17 cellular contexts compared by ENCODE assay signal in genomic region chr14:87615050-87615449, GRCh38.
DNase-seq lines count a peak whose midpoint lies in the region; ATAC-seq and TF ChIP-seq lines count a peak whose summit lies in the region.
"Had no signal": no experiment of that assay in that cellular context is flagged by ENCODE, and none has a peak within 500 bp of the region (broad histone marks: within the 10 kb centered on the region; RNA-seq: fewer than 3 reads in every experiment).

No MANE protein-coding gene starts in this region.

- H3K27me3 Mint-ChIP-seq in activated T-cell treated with anti-CD3 and anti-CD28 coated beads, Interleukin-2, amount 50 U/mL, for 4 hours (ENCODE audit: low read depth) = no peaks in the 10 kb centered on the region
- H3K27me3 Mint-ChIP-seq: IgD-negative memory B cell had no signal

- no peak for TF ChIP-seq CTCF in MM.1S (IDR thresholded peaks at IDR 0.05; ENCODE audit: low read length)
- no peak for TF ChIP-seq CTCF in tibial nerve (IDR thresholded peaks at IDR 0.05)

- DNase-seq in DMS 273 (lab: John Stamatoyannopoulos, UW; ENCODE audit: unreplicated experiment) = peak; percentile 14
- peak; percentile 53 for DNase-seq in MM.1S
- DNase-seq in SK-N-MC (ENCODE audit: low read depth, low spot score) = peak; percentile 70
- no peak for DNase-seq in mesenchymal stem cell
- no peak for DNase-seq in occipital lobe (lab: John Stamatoyannopoulos, UW)
- DNase-seq in tibial nerve (ENCODE audit: low spot score in 2 of 2) = no peak
- no peak for DNase-seq in activated T-cell treated with anti-CD3 and anti-CD28 coated beads, Interleukin-2, amount 50 U/mL, for 4 hours
- DNase-seq: AML-193; CD4-positive, alpha-beta memory T cell; H9; Kasumi-1; KBM-7 had no signal

- H3K4me3 ChIP-seq in MM.1S (ENCODE audit: low read length) = peak overlapping the region; percentile 30; the same call in 1 of the 2 replicates
- peak overlapping the region; percentile 0; the same call in 1 of the 2 replicates for H3K4me3 ChIP-seq in SK-N-MC
- no peak overlapping the region for H3K4me3 ChIP-seq in mesenchymal stem cell (ENCODE audit: insufficient read depth in 1 of 2, low read depth in 1 of 2, low read length in 2 of 2)
- no peak overlapping the region for H3K4me3 ChIP-seq in tibial nerve
- H3K4me3 ChIP-seq: A549 had no signal

- H3K4me3 Mint-ChIP-seq in activated T-cell treated with anti-CD3 and anti-CD28 coated beads, Interleukin-2, amount 50 U/mL, for 4 hours = no peak overlapping the region
- H3K4me3 Mint-ChIP-seq: CD14-positive monocyte, H9, IgD-negative memory B cell had no signal

- H3K36me3 Mint-ChIP-seq in activated T-cell treated with anti-CD3 and anti-CD28 coated beads, Interleukin-2, amount 50 U/mL, for 4 hours (ENCODE audit: insufficient read depth) = no peaks in the 10 kb centered on the region
- H3K36me3 Mint-ChIP-seq: CD14-positive monocyte; CD4-positive, alpha-beta memory T cell; IgD-negative memory B cell had no signal

- H3K9me3 Mint-ChIP-seq in activated T-cell treated with anti-CD3 and anti-CD28 coated beads, Interleukin-2, amount 50 U/mL, for 4 hours = no peaks in the 10 kb centered on the region

- no peak overlapping the region for H2AK5ac ChIP-seq in mesenchymal stem cell (ENCODE audit: low read length, severe bottlenecking)

- H3K14ac ChIP-seq in mesenchymal stem cell (ENCODE audit: low read length in 2 of 2) = no peak overlapping the region

- TF ChIP-seq POLR2A in tibial nerve (IDR thresholded peaks at IDR 0.05) = no peak

- H3K27me3 ChIP-seq in MM.1S (replicated peaks; ENCODE audit: insufficient read depth, low read length) (no peaks in the 10 kb centered on the region), mesenchymal stem cell (ENCODE audit: control insufficient read depth in 1 of 2, insufficient read depth in 1 of 2, low read length in 2 of 2) (no peaks in the 10 kb centered on the region), tibial nerve (no peaks in the 10 kb centered on the region)

- H3K4me2 ChIP-seq in MM.1S (ENCODE audit: low read depth, low read length) = peak overlapping the region; percentile 46; the same call in 1 of the 2 replicates
- no peak overlapping the region for H3K4me2 ChIP-seq in mesenchymal stem cell (ENCODE audit: low read length, poor library complexity, severe bottlenecking)
- H3K4me2 ChIP-seq: A549 had no signal

- H2BK5ac ChIP-seq in mesenchymal stem cell (ENCODE audit: low read depth, low read length, poor library complexity, severe bottlenecking) = no peak overlapping the region

- no peak for ATAC-seq in activated T-cell treated with anti-CD3 and anti-CD28 coated beads, Interleukin-2, amount 50 U/mL, for 4 hours
- no peak for ATAC-seq in HG03108 (IDR thresholded peaks at IDR 0.05; ENCODE audit: unreplicated experiment)
- ATAC-seq: A549, HepG2 had no signal

- 0 out of 2 replicates have a peak, but pooled peaks cover 6% of the 10 kb centered on the region for H3F3A ChIP-seq in MM.1S (ENCODE audit: insufficient read depth, low read length)

- H3K23ac ChIP-seq in mesenchymal stem cell (ENCODE audit: low read length in 2 of 2) = no peak overlapping the region

- TF ChIP-seq EP300 in tibial nerve (IDR thresholded peaks at IDR 0.05) = no peak

- no peaks in the 10 kb centered on the region for H4K20me1 ChIP-seq in MM.1S (ENCODE audit: insufficient read depth, low read length)

- H3K9me3 ChIP-seq in MM.1S (replicated peaks; ENCODE audit: insufficient read depth, low read length) = no peaks in the 10 kb centered on the region
- no peaks in the 10 kb centered on the region for H3K9me3 ChIP-seq in SK-N-MC (ENCODE audit: low read depth, low read length)
- no peaks in the 10 kb centered on the region for H3K9me3 ChIP-seq in mesenchymal stem cell (ENCODE audit: control insufficient read depth, low read length)
- H3K9me3 ChIP-seq in tibial nerve = no peaks in the 10 kb centered on the region
- H3K9me3 ChIP-seq: A549 had no signal

- no peak overlapping the region for H4K91ac ChIP-seq in mesenchymal stem cell (ENCODE audit: low read length)

- no peaks in the 10 kb centered on the region for H3K79me2 ChIP-seq in MM.1S (ENCODE audit: low read length)

- H3K4me1 Mint-ChIP-seq in activated T-cell treated with anti-CD3 and anti-CD28 coated beads, Interleukin-2, amount 50 U/mL, for 4 hours (ENCODE audit: low read depth) = no peaks in the 10 kb centered on the region
- H3K4me1 Mint-ChIP-seq: CD14-positive monocyte; CD4-positive, alpha-beta memory T cell; H9; IgD-negative memory B cell had no signal

- no peak overlapping the region for H2BK120ac ChIP-seq in mesenchymal stem cell (ENCODE audit: low read depth, low read length)

- peak overlapping the region; percentile 43; the same call in 1 of the 2 replicates for H3K9ac ChIP-seq in MM.1S (ENCODE audit: low read length)
- no peak overlapping the region for H3K9ac ChIP-seq in SK-N-MC (ENCODE audit: insufficient read length)
- H3K9ac ChIP-seq in mesenchymal stem cell (ENCODE audit: low read length) = peak overlapping the region; percentile 5

- no peaks in the 10 kb centered on the region for H3K9me2 ChIP-seq in MM.1S (replicated peaks; ENCODE audit: insufficient read depth, low read length)

- no peaks in the 10 kb centered on the region for H3K79me1 ChIP-seq in mesenchymal stem cell (replicated peaks; ENCODE audit: low read length, poor library complexity, severe bottlenecking)

- H3K36me3 ChIP-seq in MM.1S (replicated peaks; ENCODE audit: insufficient read depth, low read length) = no peaks in the 10 kb centered on the region
- no peaks in the 10 kb centered on the region for H3K36me3 ChIP-seq in SK-N-MC (ENCODE audit: insufficient read depth, low read length)
- H3K36me3 ChIP-seq in mesenchymal stem cell (ENCODE audit: control insufficient read depth in 1 of 2, insufficient read depth in 2 of 2, low read depth in 1 of 2, low read length in 2 of 2) = no peaks in the 10 kb centered on the region
- no peaks in the 10 kb centered on the region for H3K36me3 ChIP-seq in tibial nerve

- H3K4me1 ChIP-seq in MM.1S (ENCODE audit: low read length) (0 out of 2 replicates have a peak, but pooled peaks cover 11% of the 10 kb centered on the region), mesenchymal stem cell (ENCODE audit: control insufficient read depth, insufficient read depth, low read depth, low read length) (no peaks in the 10 kb centered on the region), tibial nerve (peaks cover 0 to 8% (median 0%) of the 10 kb centered on the region in 4 donors)
- H3K4me1 ChIP-seq: A549 had no signal

- H2AFZ ChIP-seq in MM.1S (ENCODE audit: low read length) = 0 out of 2 replicates have a peak overlapping the region, but pooled peaks have one; percentile 25
- H2AFZ ChIP-seq in mesenchymal stem cell (ENCODE audit: low read depth, low read length) = no peak overlapping the region

- peak overlapping the region; percentile 69; the same call in 1 of the 2 replicates for H3K27ac ChIP-seq in MM.1S (ENCODE audit: low read length)
- peak overlapping the region; percentile 27; the same call in 1 of the 2 replicates for H3K27ac ChIP-seq in SK-N-MC
- H3K27ac ChIP-seq in mesenchymal stem cell (ENCODE audit: low read length, poor library complexity, severe bottlenecking) = no peak overlapping the region
- H3K27ac ChIP-seq in tibial nerve = no peak overlapping the region
- H3K27ac ChIP-seq: A549 had no signal

- H3K4ac ChIP-seq in mesenchymal stem cell (ENCODE audit: low read depth in 1 of 2, low read length in 2 of 2) = no peak overlapping the region

- no peak overlapping the region for H2BK12ac ChIP-seq in mesenchymal stem cell (ENCODE audit: low read length in 2 of 2)

- WGBS in mesenchymal stem cell = 37% methylated on average over 2 of the region's 3 CpGs
- WGBS in tibial nerve, 2 donors = 82 to 83% methylated on average over 3 of the region's 3 CpGs

- H4K8ac ChIP-seq in mesenchymal stem cell (ENCODE audit: low read length) = no peak overlapping the region

- H3K18ac ChIP-seq in mesenchymal stem cell (ENCODE audit: low read depth in 1 of 2, low read length in 2 of 2) = no peak overlapping the region

- H2BK15ac ChIP-seq in mesenchymal stem cell (ENCODE audit: low read depth, poor library complexity, severe bottlenecking) = no peak overlapping the region

Comparison
In these comparisons a context has a peak if more than half of its experiments do, and no peak if none do; other contexts are left out.
1. DNase-seq: peak in DMS 273 (single experiment), MM.1S (single experiment) and SK-N-MC (single experiment); none in mesenchymal stem cell (single experiment), occipital lobe (single experiment), tibial nerve (0 of 2) and activated T-cell treated with anti-CD3 and anti-CD28 coated beads, Interleukin-2, amount 50 U/mL, for 4 hours (single experiment).
2. H3K27ac ChIP-seq: peak in MM.1S (single experiment) and SK-N-MC (single experiment); none in mesenchymal stem cell (single experiment) and tibial nerve (0 of 4).
3. H3K4me3 ChIP-seq: peak in MM.1S (single experiment) and SK-N-MC (single experiment); none in mesenchymal stem cell (0 of 2) and tibial nerve (0 of 4).